In genomic region chr12:49825971-49826421, GRCh38 we compare ENCODE assay signal across 11 cellular contexts. TPM values are rescaled to one million over a fixed set of nuclear protein-coding genes. Genes with fewer than 3 reads are reported as not detected.
DNase-seq lines count a peak whose midpoint lies in the region; ATAC-seq and TF ChIP-seq lines count a peak whose summit lies in the region.
"Had no signal": no experiment of that assay in that cellular context is flagged by ENCODE, and none has a peak within 500 bp of the region (broad histone marks: within the 10 kb centered on the region; RNA-seq: fewer than 3 reads in every experiment).

No MANE protein-coding gene starts in this region.

- ATAC-seq in GM19351 (IDR thresholded peaks at IDR 0.05; ENCODE audit: unreplicated experiment), result no peak
- no peak for ATAC-seq in left lobe of liver

- H3K36me3 ChIP-seq in BLaER1 (peaks cover 12% of the 10 kb centered on the region; the same call in 1 of the 2 replicates), NT2/D1 (ENCODE audit: insufficient read depth, insufficient read length, low read length) (peaks cover 44% of the 10 kb centered on the region), esophagus squamous epithelium (peaks cover 0 to 13% (median 0%) of the 10 kb centered on the region in 3 donors), neutrophil (no peaks in the 10 kb centered on the region), uterus (no peaks in the 10 kb centered on the region)

- H3K4me1 ChIP-seq in BLaER1 (peaks cover 68% of the 10 kb centered on the region), NT2/D1 (ENCODE audit: insufficient read depth, insufficient read length) (peaks cover 28% of the 10 kb centered on the region), esophagus squamous epithelium (peaks cover 46 to 72% (median 53%) of the 10 kb centered on the region in 3 donors), neutrophil (ENCODE audit: control insufficient read depth in 1 of 2, insufficient read depth in 1 of 2, low read depth in 1 of 2, low read length in 1 of 2) (peaks cover 56 to 66% of the 10 kb centered on the region in 2 experiments), uterus (peaks cover 0 to 4% of the 10 kb centered on the region in 2 donors)

- H3K9ac ChIP-seq in BLaER1, result no peak overlapping the region
- H3K9ac ChIP-seq in NT2/D1 (ENCODE audit: insufficient read length, low read depth), result peak overlapping the region; percentile 33

- H3K9me3 ChIP-seq in BLaER1 (no peaks in the 10 kb centered on the region), NT2/D1 (ENCODE audit: insufficient read depth, low read length) (no peaks in the 10 kb centered on the region), esophagus squamous epithelium (no peaks in the 10 kb centered on the region), neutrophil (no peaks in the 10 kb centered on the region), uterus (no peaks in the 10 kb centered on the region)

- TF ChIP-seq CTCF in esophagus squamous epithelium (IDR thresholded peaks at IDR 0.05) (no peak), neutrophil (IDR thresholded peaks at IDR 0.05) (no peak), uterus (IDR thresholded peaks at IDR 0.05) (no peak)

- H3K4me2 ChIP-seq in BLaER1, result peak overlapping the region; percentile 98

- no peak overlapping the region for H3K4me3 ChIP-seq in BLaER1
- H3K4me3 ChIP-seq in NT2/D1 (ENCODE audit: insufficient read length, low read depth), result no peak overlapping the region
- peak overlapping the region in 2 of 4 donors; percentile 5 to 89 for H3K4me3 ChIP-seq in esophagus squamous epithelium
- H3K4me3 ChIP-seq in neutrophil (ENCODE audit: low read depth in 1 of 2, low read length in 1 of 2), result no peak overlapping the region
- H3K4me3 ChIP-seq in uterus, result no peak overlapping the region

- DNase-seq in NT2/D1 (ENCODE audit: low read depth, low spot score) (no peak), esophagus squamous epithelium (lab: John Stamatoyannopoulos, UW) (no peak), uterus (no peak), NCI-H1930 (lab: John Stamatoyannopoulos, UW) (no peak), left lobe of liver (ENCODE audit: low spot score) (no peak)
- DNase-seq: cerebellar nuclear complex, NCI-H345 had no signal

- no peak overlapping the region for H3K27ac ChIP-seq in BLaER1
- H3K27ac ChIP-seq in esophagus squamous epithelium, result peak overlapping the region; percentile 43 to 97 (median 94)
- H3K27ac ChIP-seq in neutrophil, result peak overlapping the region; percentile 76
- H3K27ac ChIP-seq in uterus, result no peak overlapping the region
- H3K27ac ChIP-seq: SK-N-MC had no signal

- peaks cover 50% of the 10 kb centered on the region for H4K20me1 ChIP-seq in BLaER1

- intact Hi-C loops in esophagus squamous epithelium (cut with DNase I) (no loop called here), uterus (cut with DNase I; ENCODE audit: low total_unique reads) (no loop called here)

- H3K27me3 ChIP-seq in BLaER1, result no peaks in the 10 kb centered on the region
- H3K27me3 ChIP-seq in NT2/D1 (ENCODE audit: insufficient read depth, insufficient read length), result no peaks in the 10 kb centered on the region
- no peaks in the 10 kb centered on the region for H3K27me3 ChIP-seq in esophagus squamous epithelium
- H3K27me3 ChIP-seq in neutrophil, result no peaks in the 10 kb centered on the region
- no peaks in the 10 kb centered on the region for H3K27me3 ChIP-seq in uterus

- 18 to 28% methylated on average over 3 of the region's 4 CpGs for WGBS in esophagus squamous epithelium, 2 donors

- TF ChIP-seq POLR2A in esophagus squamous epithelium (IDR thresholded peaks at IDR 0.05) (no peak), uterus (IDR thresholded peaks at IDR 0.05) (no peak)

RNA-seq across cellular contexts. Expression of gene NCKAP5L, which starts 2.2 kb away (rescaled TPM):
- 10 to 100 TPM in 1 of 4 donors, 1 to 10 TPM in 3; 3.2 to 10.5 (median 8.0) TPM for total RNA-seq in esophagus squamous epithelium
- 10 to 100 TPM in 2 of 4 donors, 1 to 10 TPM in 2; 4.1 to 26.1 (median 11.5) TPM for total RNA-seq in uterus
- 11.3 TPM for total RNA-seq in left lobe of liver

RNA-seq across cellular contexts. Expression of gene BCDIN3D, which starts 16.9 kb away (rescaled TPM):
- 1 to 10 TPM; 2.5 to 4.8 (median 3.0) TPM for total RNA-seq in esophagus squamous epithelium
- total RNA-seq in uterus, result 1 to 10 TPM; 2.1 to 7.2 (median 2.7) TPM
- 3.2 TPM for total RNA-seq in left lobe of liver

Comparison
In these comparisons a context has a peak if more than half of its experiments do, and no peak if none do; other contexts are left out.
1. H3K27ac ChIP-seq: peak in esophagus squamous epithelium (4 of 4) and neutrophil (single experiment); none in BLaER1 (single experiment) and uterus (0 of 2).